22 cellular contexts compared by ENCODE assay signal in genomic region chrX:2600564-2600963, GRCh38.
"Had no signal": no experiment of that assay in that cellular context is flagged by ENCODE, and none has a peak within 500 bp of the region (broad histone marks: within the 10 kb centered on the region; RNA-seq: fewer than 3 reads in every experiment).

No MANE protein-coding gene starts in this region.

- DNase-seq: KG1, MG63, NCI-H1092, NCI-H1105 treated with DMSO at 0.1 percent for 48 hours, NCI-H1417 treated with DMSO at 0.1 percent for 48 hours, NCI-H146, NCI-H1694 treated with DMSO at 0.1 percent for 48 hours, NCI-H1930, NCI-H2081 treated with DMSO at 0.1 percent for 48 hours, NCI-H2171, NCI-H226, NCI-H446, NCI-H510A, NCI-H524 treated with DMSO at 0.1 percent for 48 hours, NCI-H69, NCI-H774, PC-3, SHP77, SK-N-SH, SW 1271 had no signal

- ATAC-seq: Panc1, PC-3 had no signal

- H3K27me3 ChIP-seq: MG63 had no signal

- H3K4me2 ChIP-seq: SK-N-SH had no signal

- H3K27ac ChIP-seq: RWPE1 had no signal

- H3K4me3 ChIP-seq: MG63 had no signal

- H3K9me3 ChIP-seq: MG63, SK-N-SH had no signal

- H3K9ac ChIP-seq: SK-N-SH had no signal
